ENCODE assay signal across 10 cellular contexts in the genomic region with DNA sequence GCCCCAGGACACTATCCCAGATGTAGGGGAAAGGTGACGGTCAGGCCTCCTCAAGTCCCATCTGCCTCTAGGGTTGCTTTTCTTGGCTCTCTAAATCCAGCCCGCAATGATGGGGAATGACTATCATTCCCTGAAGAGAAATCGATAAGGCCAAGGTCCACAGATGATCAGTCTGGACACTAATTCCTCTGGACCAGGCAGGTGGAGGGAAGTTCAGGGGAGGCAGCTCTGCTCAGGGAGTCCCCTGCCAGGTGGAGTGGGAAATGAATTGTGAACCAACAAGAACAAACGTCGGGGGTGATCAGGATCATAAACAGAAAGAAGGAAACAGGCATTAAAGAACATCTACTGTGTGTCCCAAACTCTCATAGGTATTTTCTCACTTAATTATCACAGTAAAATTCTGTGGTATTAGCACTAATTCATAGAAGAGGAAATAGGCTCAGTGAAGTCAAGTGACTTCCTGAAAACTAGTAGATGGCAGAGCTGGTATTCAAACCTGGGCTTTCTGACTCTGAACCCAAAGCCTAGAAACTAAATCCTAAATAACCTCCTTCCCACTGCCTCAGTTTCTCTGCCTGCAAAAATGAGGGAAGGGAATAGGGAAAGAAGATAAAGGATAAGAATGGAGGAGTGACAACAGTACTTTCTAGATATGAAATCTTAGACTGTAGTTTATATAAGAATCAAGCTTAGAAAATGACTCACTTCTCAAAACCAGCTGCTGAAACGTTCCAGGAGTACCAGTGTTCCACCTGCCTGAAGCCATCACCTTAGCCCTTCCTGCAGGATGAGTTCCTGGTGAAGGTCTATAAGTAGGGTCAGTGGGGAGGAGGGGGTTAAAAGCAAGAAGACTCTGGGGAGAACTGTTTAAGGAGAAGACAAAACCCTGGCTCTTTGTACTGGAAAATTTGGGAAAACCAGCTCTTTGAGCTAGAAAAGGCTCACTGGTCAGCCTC. TPM values are rescaled to one million over a fixed set of nuclear protein-coding genes. Genes with fewer than 3 reads are reported as not detected.
DNase-seq lines count a peak whose midpoint lies in the region; ATAC-seq, FAIRE-seq and TF ChIP-seq lines count a peak whose summit lies in the region.
"Had no signal": no experiment of that assay in that cellular context is flagged by ENCODE, and none has a peak within 500 bp of the region (broad histone marks: within the 10 kb centered on the region; RNA-seq: fewer than 3 reads in every experiment).

No MANE protein-coding gene starts in this region.

- H3K27ac Mint-ChIP-seq in CD4-positive, alpha-beta memory T cell = peak overlapping the region in 4 of 7 donors; percentile 39 to 78 (median 51)
- H3K27ac Mint-ChIP-seq in endodermal cell = no peak overlapping the region

- H3K79me2 ChIP-seq in GM12878 (ENCODE audit: control insufficient read depth, insufficient read depth, low read length) = peaks cover 68% of the 10 kb centered on the region
- H3K79me2 ChIP-seq in parathyroid adenoma = no peaks in the 10 kb centered on the region

- H3K9me3 Mint-ChIP-seq in CD4-positive, alpha-beta memory T cell = no peaks in the 10 kb centered on the region
- H3K9me3 Mint-ChIP-seq in endodermal cell = no peaks in the 10 kb centered on the region

- TF ChIP-seq CTCF in GM12878 (IDR thresholded peaks at IDR 0.05 in 2 of 3, conservative IDR thresholded peaks at IDR 0.05 in 1 of 3; ENCODE audit: control insufficient read depth in 2 of 3, extremely low read depth in 1 of 3, insufficient read depth in 1 of 3, low read depth in 3 of 3, low read length in 3 of 3) = no peak
- TF ChIP-seq CTCF in parathyroid adenoma (IDR thresholded peaks at IDR 0.05) = no peak
- TF ChIP-seq CTCF in endodermal cell (conservative IDR thresholded peaks at IDR 0.05) = no peak

- peaks cover 71% of the 10 kb centered on the region for H3K4me1 ChIP-seq in CD4-positive, alpha-beta memory T cell (ENCODE audit: insufficient read depth, low read length)
- H3K4me1 ChIP-seq in GM12878 (ENCODE audit: control insufficient read depth, insufficient read depth, low read length) (peaks cover 92% of the 10 kb centered on the region), parathyroid adenoma (peaks cover 60% of the 10 kb centered on the region), endodermal cell (ENCODE audit: control insufficient read depth, insufficient read depth, low read length) (peaks cover 24% of the 10 kb centered on the region)

- TF ChIP-seq POLR2A in GM12878 (IDR thresholded peaks at IDR 0.05; ENCODE audit: low read depth, low read length) = no peak

- H3K4me1 Mint-ChIP-seq in CD4-positive, alpha-beta memory T cell = peaks cover 19 to 59% (median 40%) of the 10 kb centered on the region in 4 donors
- peaks cover 70% of the 10 kb centered on the region for H3K4me1 Mint-ChIP-seq in endodermal cell

- TF ChIP-seq RAD21 in GM12878 (IDR thresholded peaks at IDR 0.05; ENCODE audit: insufficient read depth, low read depth, low read length) = no peak

- no peak for DNase-seq in CD4-positive, alpha-beta memory T cell
- DNase-seq in Kasumi-1 (lab: John Stamatoyannopoulos, UW) (peak; percentile 20 to 33), GM12878 (ENCODE audit: low read depth, low spot score) (no peak), glomerular visceral epithelial cell (ENCODE audit: extremely low spot score) (no peak), frontal cortex (ENCODE audit: low spot score in 2 of 2) (no peak), endodermal cell (no peak), mesenteric fat pad (ENCODE audit: low spot score) (no peak)
- DNase-seq: MG63 had no signal

- peaks cover 0 to 2% of the 10 kb centered on the region in 2 donors for H3K27me3 Mint-ChIP-seq in CD4-positive, alpha-beta memory T cell
- no peaks in the 10 kb centered on the region for H3K27me3 Mint-ChIP-seq in endodermal cell (ENCODE audit: insufficient read depth)

- no peak for ATAC-seq in GM12878
- ATAC-seq: HCT116 had no signal

- RAD21 ChIA-PET in GM12878 (lab: Charles Lee; ENCODE audit: unreplicated experiment) = interaction anchor here (0.8 to 24.6 kb wide), 7 partner anchors 10 to 174 kb away, joined by 3 to 903 read pairs (median 5); no protein-coding TSS in a partner anchor

- 16% methylated on average over 6 of the region's 6 CpGs for WGBS in GM12878 (ENCODE audit: insufficient coverage, insufficient replicate concordance, low lambda C conversion rate, missing lambda C conversion rate)
- 95% methylated on average over 3 to 6 of the region's 6 CpGs for WGBS in endodermal cell (ENCODE audit: insufficient coverage in 1 of 2, insufficient read length in 1 of 2), 2 experiments

- no peaks in the 10 kb centered on the region for H3K36me3 ChIP-seq in CD4-positive, alpha-beta memory T cell (ENCODE audit: insufficient read depth, low read length)
- peaks cover 0 to 4% of the 10 kb centered on the region in 2 experiments; a peak in 2 of 4 replicates for H3K36me3 ChIP-seq in GM12878 (ENCODE audit: control insufficient read depth in 2 of 2, insufficient read depth in 2 of 2, low read length in 1 of 2)
- no peaks in the 10 kb centered on the region for H3K36me3 ChIP-seq in parathyroid adenoma (ENCODE audit: control insufficient read depth, insufficient read depth, low read length)
- H3K36me3 ChIP-seq in endodermal cell (ENCODE audit: control insufficient read depth, insufficient read depth, low read length) = peaks cover 28% of the 10 kb centered on the region
- H3K36me3 ChIP-seq: MG63 had no signal

- H3K27ac ChIP-seq in CD4-positive, alpha-beta memory T cell (ENCODE audit: low read depth, low read length) = no peak overlapping the region
- peak overlapping the region; percentile 100 for H3K27ac ChIP-seq in GM12878 (ENCODE audit: control insufficient read depth, insufficient read depth)
- peak overlapping the region; percentile 85 for H3K27ac ChIP-seq in parathyroid adenoma
- H3K27ac ChIP-seq in endodermal cell (ENCODE audit: low read depth, low read length) = no peak overlapping the region

- BruUV-seq in GM12878 (replicated peaks; lab: Mats Ljungman, UMichigan) = no TSS peak

- H2AFZ ChIP-seq in GM12878 (ENCODE audit: control insufficient read depth, low read depth, low read length) (no peak overlapping the region), parathyroid adenoma (no peak overlapping the region)

- H3K27me3 ChIP-seq in CD4-positive, alpha-beta memory T cell (ENCODE audit: insufficient read depth, low read length) = no peaks in the 10 kb centered on the region
- H3K27me3 ChIP-seq in GM12878 (replicated peaks in 1 of 2; ENCODE audit: control insufficient read depth in 2 of 2, insufficient read depth in 2 of 2, low read length in 1 of 2) (no peaks in the 10 kb centered on the region), parathyroid adenoma (ENCODE audit: control insufficient read depth, insufficient read depth, low read length) (no peaks in the 10 kb centered on the region), endodermal cell (ENCODE audit: control insufficient read depth, insufficient read depth, low read length, poor library complexity, severe bottlenecking) (no peaks in the 10 kb centered on the region)
- H3K27me3 ChIP-seq: MG63 had no signal

- intact Hi-C loops in CD4-positive, alpha-beta memory T cell (cut with micrococcal nuclease) = no loop called here
- intact Hi-C loops in GM12878 (cut with micrococcal nuclease; ENCODE audit: unreplicated experiment) = loop anchor here (10.0 kb wide), 2 partner anchors 166 to 174 kb away; a partner anchor contains a TSS

- H3K9me3 ChIP-seq in CD4-positive, alpha-beta memory T cell (ENCODE audit: control insufficient read depth in 1 of 2, low read length in 2 of 2) = no peaks in the 10 kb centered on the region
- no peaks in the 10 kb centered on the region for H3K9me3 ChIP-seq in GM12878 (replicated peaks; ENCODE audit: control insufficient read depth, insufficient read depth, low read length)
- H3K9me3 ChIP-seq in parathyroid adenoma (ENCODE audit: control insufficient read depth, low read length) = no peaks in the 10 kb centered on the region
- no peaks in the 10 kb centered on the region for H3K9me3 ChIP-seq in endodermal cell (ENCODE audit: control insufficient read depth, low read length)
- H3K9me3 ChIP-seq: MG63 had no signal

- in situ Hi-C loops in GM12878 (cut with MboI) = loop anchor here (10.0 kb wide), 3 partner anchors 46 to 316 kb away; a partner anchor contains a TSS

- H3K9ac ChIP-seq in GM12878 (ENCODE audit: control insufficient read depth, insufficient read depth, low read length) = peak overlapping the region; percentile 53
- no peak overlapping the region for H3K9ac ChIP-seq in parathyroid adenoma
- H3K9ac ChIP-seq in endodermal cell (ENCODE audit: extremely low read depth, low read length, poor library complexity, severe bottlenecking) = no peak overlapping the region

- H3K36me3 Mint-ChIP-seq in CD4-positive, alpha-beta memory T cell = no peaks in the 10 kb centered on the region
- H3K36me3 Mint-ChIP-seq in endodermal cell (ENCODE audit: low read depth) = peaks cover 35% of the 10 kb centered on the region

- H3K4me3 Mint-ChIP-seq in CD4-positive, alpha-beta memory T cell = peak overlapping the region in 5 of 8 donors; percentile 21 to 57 (median 33)
- no peak overlapping the region for H3K4me3 Mint-ChIP-seq in endodermal cell

- SMC1A ChIA-PET in GM12878 (lab: Charles Lee; ENCODE audit: uncharacterized antibody, unreplicated experiment) = interaction anchor here (2.3 to 29.7 kb wide), 6 partner anchors 13 to 83 kb away, joined by 10 to 1082 read pairs (median 163); a partner anchor contains a TSS

- H4K20me1 ChIP-seq in GM12878 (ENCODE audit: control insufficient read depth, insufficient read depth) = no peaks in the 10 kb centered on the region

- FAIRE-seq in GM12878 (lab: Jason Lieb, UNC) (no peak), frontal cortex (lab: Jason Lieb, UNC) (no peak)

- H3K4me2 ChIP-seq in GM12878 (ENCODE audit: control insufficient read depth, insufficient read depth) = peak overlapping the region; percentile 94
- peak overlapping the region; percentile 24 for H3K4me2 ChIP-seq in parathyroid adenoma (ENCODE audit: low read length)

- POLR2A ChIA-PET in CD4-positive, alpha-beta memory T cell (lab: Charles Lee; ENCODE audit: partially characterized antibody) = interaction anchor here (1.0 to 5.3 kb wide), 2 partner anchors 44 to 53 kb away, joined by 3 to 36 read pairs; no protein-coding TSS in a partner anchor
- POLR2A ChIA-PET in GM12878 (lab: Charles Lee) = interaction anchor here (0.5 to 17.1 kb wide), 16 partner anchors 7 to 1458 kb away, joined by 3 to 307 read pairs (median 4); a partner anchor contains a TSS

- H3K4me3 ChIP-seq in CD4-positive, alpha-beta memory T cell (ENCODE audit: low read length in 2 of 2) = no peak overlapping the region
- H3K4me3 ChIP-seq in GM12878 = peak overlapping the region; percentile 42
- no peak overlapping the region for H3K4me3 ChIP-seq in parathyroid adenoma (ENCODE audit: low read depth, low read length)
- H3K4me3 ChIP-seq in endodermal cell (ENCODE audit: low read length) = no peak overlapping the region
- H3K4me3 ChIP-seq: MG63 had no signal

- peak; percentile 53 to 62; a peak in 2 of 4 replicates for TF ChIP-seq EP300 in GM12878 (IDR thresholded peaks at IDR 0.05; ENCODE audit: borderline replicate concordance in 1 of 2, control insufficient read depth in 1 of 2, low read depth in 2 of 2, low read length in 2 of 2)

- CTCF ChIA-PET in CD4-positive, alpha-beta memory T cell (lab: Charles Lee; ENCODE audit: partially characterized antibody) = interaction anchor here (0.7 to 15.1 kb wide), 4 partner anchors 12 to 178 kb away, joined by 3 to 175 read pairs (median 32); no protein-coding TSS in a partner anchor
- CTCF ChIA-PET in GM12878 (lab: Yijun Ruan, JAX) = interaction anchor here (0.8 to 19.0 kb wide), 5 partner anchors 39 to 116 kb away, joined by 3 to 776 read pairs (median 94); a partner anchor contains a TSS

RNA-seq across cellular contexts. Expression of a gene that starts 7.5 kb away (rescaled TPM):
- 10 to 100 TPM; 13.3 to 13.7 TPM for total RNA-seq in CD4-positive, alpha-beta memory T cell
- under 1 TPM; 0.55 to 0.99 TPM for polyA plus RNA-seq in CD4-positive, alpha-beta memory T cell
- total RNA-seq in GM12878 (2013; cell fraction: nucleolus; rRNA removed) = 43.4 and 50.5 TPM in 2 replicates
- total RNA-seq in GM12878 (2014; rRNA removed) (17.3 and 19.2 TPM in 2 replicates), GM12878 (2014; rRNA removed; fragmentation: Illumina TruSeq; extraction: Trizol) (16.4 and 20.1 TPM in 2 replicates), GM12878 (2021) (34.9 and 35.7 TPM in 2 replicates), frontal cortex (2.9 TPM), endodermal cell (10 to 100 TPM; 48.3 to 53.5 TPM), mesenteric fat pad (4.0 TPM)
- polyA plus RNA-seq in GM12878 (2011; ENCODE audit: low read depth) = 20.0 TPM
- polyA plus RNA-seq in GM12878 (2011; rRNA removed) (14.7 and 22.1 TPM in 2 replicates), GM12878 (2014; fragmentation: Illumina TruSeq; extraction: Trizol) (17.4 and 23.8 TPM in 2 replicates), GM12878 (2014; fragmentation: Nextera tagmentation; extraction: Ambion mirVana) (1 to 10 TPM in 1 of 2 experiments, under 1 TPM in 1; 0.82 to 1.3 TPM), GM12878 (2014; rRNA removed) (26.8 and 27.5 TPM in 2 replicates), GM12878 (2016; fragmentation: Nextera tagmentation; extraction: Ambion mirVana) (1 to 10 TPM; 4.0 to 4.2 TPM)
- polyA plus RNA-seq in GM12878 (2011; cell fraction: cytosol; rRNA removed) = 27.1 and 27.9 TPM in 2 replicates
- 24.6 and 24.9 TPM in 2 replicates for polyA plus RNA-seq in GM12878 (2011; cell fraction: nucleus; rRNA removed)
- 26.9 and 30.0 TPM in 2 replicates for polyA plus RNA-seq in GM12878 (2012)
- polyA minus RNA-seq in GM12878 (2011; rRNA and poly(A)+ RNA removed) = 21.4 and 35.2 TPM in 2 replicates
- polyA minus RNA-seq in GM12878 (2011; cell fraction: cytosol; rRNA and poly(A)+ RNA removed) = 8.8 and 9.4 TPM in 2 replicates
- polyA minus RNA-seq in GM12878 (2011; cell fraction: nucleus; rRNA and poly(A)+ RNA removed) = 9.3 and 14.4 TPM in 2 replicates
- 42.5 TPM for polyA plus RNA-seq in endodermal cell (2013, experiment 1 of 2)
- 44.3 TPM for polyA plus RNA-seq in endodermal cell (2013, experiment 2 of 2)

RNA-seq across cellular contexts. Expression of a gene that starts 59.6 kb away (rescaled TPM):
- under 1 TPM; 0.55 to 0.89 TPM for total RNA-seq in CD4-positive, alpha-beta memory T cell
- under 1 TPM in 1 of 2 donors, not detected in 1; 0.40 TPM for polyA plus RNA-seq in CD4-positive, alpha-beta memory T cell
- 142 and 156 TPM in 2 replicates for total RNA-seq in GM12878 (2013; cell fraction: nucleolus; rRNA removed)
- total RNA-seq in GM12878 (2014; rRNA removed) (78.9 and 95.3 TPM in 2 replicates), GM12878 (2014; rRNA removed; fragmentation: Illumina TruSeq; extraction: Trizol) (92.6 and 95.4 TPM in 2 replicates), GM12878 (2021) (71.6 and 78.4 TPM in 2 replicates), frontal cortex (11.4 TPM), endodermal cell (100 to 1,000 TPM in 1 of 2 donors, 10 to 100 TPM in 1; 58.6 to 108 TPM), mesenteric fat pad (0.39 TPM)
- 29.4 TPM for polyA plus RNA-seq in GM12878 (2011; ENCODE audit: low read depth)
- polyA plus RNA-seq in GM12878 (2011; rRNA removed) (84.4 and 105 TPM in 2 replicates), GM12878 (2014; fragmentation: Illumina TruSeq; extraction: Trizol) (98.6 and 126 TPM in 2 replicates), GM12878 (2014; fragmentation: Nextera tagmentation; extraction: Ambion mirVana) (10 to 100 TPM; 29.1 to 38.6 TPM), GM12878 (2014; rRNA removed) (66.7 and 79.6 TPM in 2 replicates), GM12878 (2016; fragmentation: Nextera tagmentation; extraction: Ambion mirVana) (10 to 100 TPM; 73.1 to 75.6 TPM)
- 35.8 and 36.0 TPM in 2 replicates for polyA plus RNA-seq in GM12878 (2011; cell fraction: cytosol; rRNA removed)
- polyA plus RNA-seq in GM12878 (2011; cell fraction: nucleus; rRNA removed) = 97.5 and 112 TPM in 2 replicates
- 25.4 and 35.5 TPM in 2 replicates for polyA plus RNA-seq in GM12878 (2012)
- polyA minus RNA-seq in GM12878 (2011; rRNA and poly(A)+ RNA removed) = 53.6 and 55.4 TPM in 2 replicates
- polyA minus RNA-seq in GM12878 (2011; cell fraction: cytosol; rRNA and poly(A)+ RNA removed) = 18.8 and 28.1 TPM in 2 replicates
- 39.4 and 86.6 TPM in 2 replicates for polyA minus RNA-seq in GM12878 (2011; cell fraction: nucleus; rRNA and poly(A)+ RNA removed)
- 88.8 TPM for polyA plus RNA-seq in endodermal cell (2013, experiment 1 of 2)
- polyA plus RNA-seq in endodermal cell (2013, experiment 2 of 2) = 86.7 TPM

Comparison
In these comparisons a context has a peak if more than half of its experiments do, and no peak if none do; other contexts are left out.
1. DNase-seq: peak in Kasumi-1 (2 of 2); none in CD4-positive, alpha-beta memory T cell (0 of 5), GM12878 (single experiment), glomerular visceral epithelial cell (single experiment), frontal cortex (0 of 2), endodermal cell (single experiment) and mesenteric fat pad (single experiment).
2. H3K27ac ChIP-seq: peak in GM12878 (single experiment) and parathyroid adenoma (single experiment); none in CD4-positive, alpha-beta memory T cell (single experiment) and endodermal cell (single experiment).